In the genomic region with DNA sequence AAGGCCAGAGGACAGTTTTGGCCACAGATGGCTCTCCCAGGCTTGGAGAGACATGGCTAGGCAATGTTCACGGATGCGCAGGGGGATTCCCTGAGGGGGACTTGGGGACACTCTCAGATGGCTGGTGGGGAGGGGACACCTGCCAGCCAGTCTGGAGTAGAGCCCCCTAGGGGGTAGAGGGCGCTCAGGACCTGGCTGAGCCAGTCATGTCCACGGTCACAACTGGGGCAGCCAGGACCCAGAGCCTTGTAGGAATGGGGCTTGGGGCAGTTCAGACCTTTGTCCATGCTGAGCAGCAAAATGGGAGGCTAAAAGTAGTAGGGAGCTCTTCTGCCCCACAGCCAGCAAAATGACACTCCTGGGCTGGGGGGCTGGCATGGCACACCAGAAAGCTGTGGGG, we compare ENCODE assay signal across 1 cellular context.
TF ChIP-seq lines count a peak whose summit lies in the region.

No MANE protein-coding gene starts in this region.

TF ChIP-seq in neural cell, 6 proteins besides CTCF, POLR2A, EP300 and RAD21:
- TF ChIP-seq EZH2 (IDR thresholded peaks at IDR 0.05; ENCODE audit: borderline replicate concordance, insufficient read depth, low read length, poor library complexity, severe bottlenecking): no peak
- no peak for TF ChIP-seq TAF1 (IDR thresholded peaks at IDR 0.05; ENCODE audit: low read depth)
- no peak for TF ChIP-seq MXI1 (conservative IDR thresholded peaks at IDR 0.05; ENCODE audit: poor library complexity, severe bottlenecking)
- TF ChIP-seq REST (IDR thresholded peaks at IDR 0.05; ENCODE audit: borderline replicate concordance): no peak
- TF ChIP-seq POLR2AphosphoS5 (IDR thresholded peaks at IDR 0.05): no peak
- no peak for TF ChIP-seq SMC3 (conservative IDR thresholded peaks at IDR 0.05; ENCODE audit: poor library complexity)
TF ChIP-seq in neural cell: peak in this region for 0.
